8 cellular contexts compared by ENCODE assay signal in the genomic region with DNA sequence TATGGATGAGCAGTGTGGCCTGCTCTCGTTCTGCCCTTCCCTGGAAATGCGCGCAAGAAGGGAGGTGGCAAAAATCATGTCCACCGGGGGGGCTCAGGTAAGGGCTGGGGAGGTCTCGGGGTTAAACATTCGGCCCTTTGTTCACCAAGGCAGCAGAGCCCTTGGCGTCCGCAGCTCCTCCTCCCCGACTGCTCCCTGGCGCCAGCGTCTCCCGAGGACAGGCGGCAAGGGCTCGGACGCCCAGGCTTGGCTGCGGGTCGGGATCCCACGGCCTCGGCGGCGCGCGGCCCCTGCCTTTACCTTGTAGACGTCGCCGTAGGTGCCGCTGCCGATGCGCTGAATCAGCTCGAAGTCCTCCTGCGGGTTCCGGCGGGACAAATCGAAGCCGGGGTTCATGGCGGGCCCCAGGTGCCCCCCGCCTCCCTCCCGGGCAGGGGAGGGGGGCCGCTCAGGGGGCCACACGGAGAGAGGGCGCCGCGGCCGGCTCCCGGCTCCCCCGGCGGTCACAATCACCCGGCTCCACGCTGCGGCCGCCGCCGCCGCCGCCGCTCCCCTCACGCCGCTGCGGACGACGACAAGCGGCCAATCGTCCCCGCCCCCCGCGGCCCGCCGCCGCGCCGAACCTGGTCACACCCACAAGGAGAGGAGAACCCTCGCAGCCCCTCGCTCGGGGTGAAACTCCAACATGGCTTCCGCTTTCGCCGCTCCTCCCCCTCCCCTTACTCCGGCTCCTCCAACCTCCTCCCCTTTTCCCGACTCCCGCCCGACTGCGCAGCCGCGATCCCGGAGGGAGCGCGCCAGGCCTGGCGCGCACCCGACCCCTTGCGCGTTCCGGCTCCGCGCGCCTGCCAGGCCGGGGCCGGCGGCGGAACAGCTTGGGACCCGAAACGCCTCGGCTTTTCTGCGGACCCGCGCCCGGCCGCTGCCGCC. TPM values are rescaled to one million over a fixed set of nuclear protein-coding genes. Genes with fewer than 3 reads are reported as not detected.
DNase-seq lines count a peak whose midpoint lies in the region; ATAC-seq and TF ChIP-seq lines count a peak whose summit lies in the region.

A gene (minus strand): TSS at position 694 of the 930 bp plus-strand sequence. CDS start 298 bp downstream, at position 396.

- TF ChIP-seq CTCF in fibroblast of the aortic adventitia (IDR thresholded peaks at IDR 0.05; ENCODE audit: insufficient read depth, low read length) (no peak), nephron (IDR thresholded peaks at IDR 0.05; ENCODE audit: unreplicated experiment in 3 of 3) (no peak)

- DNase-seq in EH (ENCODE audit: low read depth) (peak; percentile 96), H4 (ENCODE audit: low spot score) (peak; percentile 93), LoVo (ENCODE audit: low spot score) (peak; percentile 95), fibroblast of the aortic adventitia (ENCODE audit: low read depth) (peak; percentile 90)
- peak; percentile 55 for DNase-seq in activated effector memory CD4-positive, alpha-beta T cell treated with Interleukin-2 at 50 U/mL for 16 hours
- peak; percentile 89 for DNase-seq in stimulated activated naive CD8-positive, alpha-beta T cell treated with anti-CD3 and anti-CD28 coated beads, Interleukin-15, Interleukin-2, amounts not matched to agents 100 U/mL and 50 U/mL, for 24 hours

- H3K36me3 Mint-ChIP-seq in nephron (ENCODE audit: low read depth): no peaks in the 10 kb centered on the region

- H3K4me3 Mint-ChIP-seq in nephron: peak within 1 kb of the TSS; percentile 83 to 93 (median 88)

- peak; percentile 72 for TF ChIP-seq POLR2A in Raji (IDR thresholded peaks at IDR 0.05; ENCODE audit: insufficient read depth, low read depth, low read length)

- H3K4me3 ChIP-seq in fibroblast of the aortic adventitia (ENCODE audit: low read depth, low read length): peak within 1 kb of the TSS; percentile 94

- H3K4me1 Mint-ChIP-seq in nephron: peaks cover 48% of the 10 kb centered on the region

- no peaks in the 10 kb centered on the region for H3K27me3 Mint-ChIP-seq in nephron (ENCODE audit: low read depth)

- H3K27ac Mint-ChIP-seq in nephron: peak within 1 kb of the TSS; percentile 73 to 95 (median 80)

- peak; percentile 85 for ATAC-seq in stimulated activated naive CD8-positive, alpha-beta T cell treated with anti-CD3 and anti-CD28 coated beads, Interleukin-15, Interleukin-2, amounts not matched to agents 100 U/mL and 50 U/mL, for 24 hours

- H3K9me3 Mint-ChIP-seq in nephron: no peaks in the 10 kb centered on the region

RNA-seq across cellular contexts. Expression of the gene that starts here (rescaled TPM):
- 19.2 and 20.1 TPM in 2 replicates for total RNA-seq in H4 (2014; rRNA removed; shearing (Covaris generic))
- total RNA-seq in fibroblast of the aortic adventitia (ENCODE audit: low replicate concordance): 48.0 and 52.4 TPM in 2 replicates

Comparison
In these comparisons a context has a peak if more than half of its experiments do, and no peak if none do; other contexts are left out.
1. Peak in every context shown above with its lines: DNase-seq, ATAC-seq and H3K4me3 ChIP-seq.